In the genomic region with DNA sequence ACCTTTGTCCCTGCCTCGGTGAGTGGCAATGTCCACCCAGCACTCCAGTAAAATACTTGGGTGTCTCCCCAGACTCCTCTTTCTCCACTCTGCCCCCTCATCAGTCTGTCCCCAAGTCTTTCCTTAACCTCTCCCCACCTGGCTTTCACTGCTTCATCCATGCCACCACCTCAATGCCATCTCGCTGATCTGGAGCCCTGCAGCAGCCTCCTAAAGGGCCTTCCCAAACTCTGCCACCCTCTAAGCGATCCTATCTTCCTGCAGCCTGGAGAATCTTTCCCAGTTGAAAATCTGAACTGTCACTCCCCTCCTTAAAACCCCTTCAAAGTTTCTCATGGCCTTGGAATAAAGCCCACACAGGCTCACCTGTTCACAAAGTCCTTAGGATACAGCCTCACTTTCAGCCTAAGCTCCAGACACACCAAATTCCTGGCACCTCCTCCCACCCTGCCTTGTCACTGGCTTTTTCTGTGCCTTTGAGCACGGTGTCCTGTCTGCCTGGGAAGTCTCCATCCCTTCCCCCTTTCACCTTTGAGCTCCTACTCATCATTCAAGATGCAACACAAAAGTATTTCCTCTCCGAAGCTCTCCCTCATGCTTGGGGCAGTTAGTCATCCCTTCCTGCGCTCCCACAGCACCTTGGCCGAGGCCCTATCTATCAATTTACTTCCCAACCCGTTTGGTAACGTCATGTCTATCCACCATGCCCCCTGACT, we compare ENCODE assay signal across 15 cellular contexts. TPM values are rescaled to one million over a fixed set of nuclear protein-coding genes. Genes with fewer than 3 reads are reported as not detected.
DNase-seq lines count a peak whose midpoint lies in the region; ATAC-seq and TF ChIP-seq lines count a peak whose summit lies in the region.
"Had no signal": no experiment of that assay in that cellular context is flagged by ENCODE, and none has a peak within 500 bp of the region (broad histone marks: within the 10 kb centered on the region; RNA-seq: fewer than 3 reads in every experiment).

No MANE protein-coding gene starts in this region.

- no peak overlapping the region for H3K27ac Mint-ChIP-seq in glutamatergic neuron (ENCODE audit: unreplicated experiment)
- H3K27ac Mint-ChIP-seq: activated CD4-positive, alpha-beta T cell treated with anti-CD3 and anti-CD28 coated beads, Interleukin-2, amount 10 ng/mL, durations not matched to agents 7 days and 5 days had no signal

- DNase-seq in stimulated activated CD4-positive, alpha-beta T cell treated with anti-CD3 and anti-CD28 coated beads, Interleukin-15, amount 100 ng/mL, for 24 hours, result peak; percentile 12
- DNase-seq in stimulated activated CD4-positive, alpha-beta T cell treated with anti-CD3 and anti-CD28 coated beads, Interleukin-4, amount 100 ng/mL, for 4 hours, result no peak
- peak; percentile 84 for DNase-seq in amniotic epithelial cell (ENCODE audit: low read depth)
- DNase-seq in glutamatergic neuron, result no peak
- no peak for DNase-seq in posterior vena cava (ENCODE audit: low spot score)
- DNase-seq in NCI-H524 treated with DMSO at 0.1 percent for 48 hours (lab: John Stamatoyannopoulos, UW), result no peak
- DNase-seq in H7, result no peak
- DNase-seq: activated CD4-positive, alpha-beta T cell treated with anti-CD3 and anti-CD28 coated beads, Interleukin-2, amount 10 ng/mL, durations not matched to agents 7 days and 5 days; activated naive CD4-positive, alpha-beta T cell; AML-193; effector memory CD4-positive, alpha-beta T cell; MM.1S; NCI-H524; stimulated activated CD4-positive, alpha-beta T cell treated with anti-CD3 and anti-CD28 coated beads, Interleukin-12 subunit alpha, Interleukin-12 subunit beta, amount 100 ng/mL, for 4 hours had no signal

- peaks cover 4% of the 10 kb centered on the region for H3K36me3 ChIP-seq in H7 (replicated peaks; ENCODE audit: control insufficient read depth, insufficient read depth, low read length)

- no peak overlapping the region for H3K4me3 ChIP-seq in H7 (ENCODE audit: insufficient read depth, low read depth, low read length)

- intact Hi-C loops in posterior vena cava (cut with DNase I), result no loop called here

- H3K4me1 Mint-ChIP-seq in glutamatergic neuron (ENCODE audit: low read depth, unreplicated experiment), result no peaks in the 10 kb centered on the region

- TF ChIP-seq CTCF in glutamatergic neuron (IDR thresholded peaks at IDR 0.05; ENCODE audit: partially characterized antibody, unreplicated experiment), result no peak

- peak overlapping the region; percentile 39 for H3K4me3 Mint-ChIP-seq in glutamatergic neuron (ENCODE audit: unreplicated experiment)
- H3K4me3 Mint-ChIP-seq: activated CD4-positive, alpha-beta T cell treated with anti-CD3 and anti-CD28 coated beads, Interleukin-2, amount 10 ng/mL, durations not matched to agents 7 days and 5 days had no signal

- peaks cover 19% of the 10 kb centered on the region for H3K27me3 Mint-ChIP-seq in glutamatergic neuron (ENCODE audit: unreplicated experiment)

- H3K9me3 Mint-ChIP-seq in glutamatergic neuron (ENCODE audit: unreplicated experiment), result peaks cover 10% of the 10 kb centered on the region
- H3K9me3 Mint-ChIP-seq: activated CD4-positive, alpha-beta T cell treated with anti-CD3 and anti-CD28 coated beads, Interleukin-2, amount 10 ng/mL, durations not matched to agents 7 days and 5 days had no signal

- peaks cover 5% of the 10 kb centered on the region for H3K36me3 Mint-ChIP-seq in glutamatergic neuron (ENCODE audit: unreplicated experiment)

- no peak for ATAC-seq in GM18868 (IDR thresholded peaks at IDR 0.05; ENCODE audit: unreplicated experiment)

- H3K27me3 ChIP-seq in H7 (ENCODE audit: control insufficient read depth, insufficient read depth, low read length), result peaks cover 22% of the 10 kb centered on the region

RNA-seq across cellular contexts. Expression of gene WNK4, which starts 2.8 kb away (rescaled TPM):
- total RNA-seq in glutamatergic neuron (ENCODE audit: unreplicated experiment), result 2.7 TPM
- total RNA-seq in posterior vena cava, result under 1 TPM in 1 of 2 donors, not detected in 1; 0.05 TPM
- total RNA-seq in H7 (2014; rRNA removed; shearing (Covaris generic)), result 0.24 and 0.44 TPM in 2 replicates

RNA-seq across cellular contexts. Expression of gene VPS25, which starts 10.0 kb away (rescaled TPM):
- total RNA-seq in glutamatergic neuron (ENCODE audit: unreplicated experiment) (84.3 TPM), posterior vena cava (10 to 100 TPM; 25.9 to 35.1 TPM)
- total RNA-seq in H7 (2014; rRNA removed; shearing (Covaris generic)), result 146 and 152 TPM in 2 replicates

RNA-seq across cellular contexts. Expression of gene COA3, which starts 15.3 kb away (rescaled TPM):
- total RNA-seq in glutamatergic neuron (ENCODE audit: unreplicated experiment), result 56.7 TPM
- 10 to 100 TPM; 37.5 to 41.1 TPM for total RNA-seq in posterior vena cava
- total RNA-seq in H7 (2014; rRNA removed; shearing (Covaris generic)), result 75.9 and 89.7 TPM in 2 replicates

RNA-seq across cellular contexts. Expression of gene CNTD1, which starts 15.4 kb away (rescaled TPM):
- not detected for total RNA-seq in glutamatergic neuron (ENCODE audit: unreplicated experiment)
- under 1 TPM in 1 of 2 donors, not detected in 1; 0.95 TPM for total RNA-seq in posterior vena cava
- 0.17 TPM in 1 of 2 replicates, not detected in the other for total RNA-seq in H7 (2014; rRNA removed; shearing (Covaris generic))
- total RNA-seq: activated CD4-positive, alpha-beta T cell treated with anti-CD3 and anti-CD28 coated beads, Interleukin-2, amount 10 ng/mL, durations not matched to agents 7 days and 5 days had no signal

RNA-seq across cellular contexts. Expression of gene RAMP2, which starts 22.2 kb away (rescaled TPM):
- total RNA-seq in glutamatergic neuron (ENCODE audit: unreplicated experiment) (4.6 TPM), posterior vena cava (10 to 100 TPM; 46.3 to 56.8 TPM)
- total RNA-seq in H7 (2014; rRNA removed; shearing (Covaris generic)), result 10.8 and 13.5 TPM in 2 replicates
- total RNA-seq: activated CD4-positive, alpha-beta T cell treated with anti-CD3 and anti-CD28 coated beads, Interleukin-2, amount 10 ng/mL, durations not matched to agents 7 days and 5 days had no signal

Comparison
In these comparisons a context has a peak if more than half of its experiments do, and no peak if none do; other contexts are left out.
1. DNase-seq: peak in stimulated activated CD4-positive, alpha-beta T cell treated with anti-CD3 and anti-CD28 coated beads, Interleukin-15, amount 100 ng/mL, for 24 hours (single experiment) and amniotic epithelial cell (single experiment); none in stimulated activated CD4-positive, alpha-beta T cell treated with anti-CD3 and anti-CD28 coated beads, Interleukin-4, amount 100 ng/mL, for 4 hours (0 of 2), glutamatergic neuron (single experiment), posterior vena cava (single experiment), NCI-H524 treated with DMSO at 0.1 percent for 48 hours (single experiment) and H7 (single experiment).